In genomic region chr20:1331801-1332453, GRCh38 we compare ENCODE assay signal across 17 cellular contexts. TPM values are rescaled to one million over a fixed set of nuclear protein-coding genes. Genes with fewer than 3 reads are reported as not detected.
DNase-seq lines count a peak whose midpoint lies in the region; ATAC-seq, FAIRE-seq and TF ChIP-seq lines count a peak whose summit lies in the region.
"Had no signal": no experiment of that assay in that cellular context is flagged by ENCODE, and none has a peak within 500 bp of the region (broad histone marks: within the 10 kb centered on the region; RNA-seq: fewer than 3 reads in every experiment).

No MANE protein-coding gene starts in this region.

- no peak for FAIRE-seq in HepG2 (lab: Jason Lieb, UNC)

- TF ChIP-seq CTCF in HepG2 (CRISPR knock-in tag; IDR thresholded peaks at IDR 0.05) (no peak), Calu3 (IDR thresholded peaks at IDR 0.05; ENCODE audit: unreplicated experiment) (no peak)

- WGBS in HepG2 (ENCODE audit: low lambda C conversion rate), result 97% methylated on average over 6 of the region's 6 CpGs

- H2AFZ ChIP-seq in HepG2 (ENCODE audit: low read length), result no peak overlapping the region

- H3K9me3 ChIP-seq in HepG2 (ENCODE audit: low read length), result no peaks in the 10 kb centered on the region
- H3K9me3 ChIP-seq: adrenal gland had no signal

- BruUV-seq in HepG2 (replicated peaks; lab: Mats Ljungman, UMichigan), result no TSS peak
- BruUV-seq in Calu3 (replicated peaks; lab: Mats Ljungman, UMichigan), result no TSS peak

- H3K36me3 ChIP-seq in HepG2 (replicated peaks in 1 of 2; ENCODE audit: control insufficient read depth in 1 of 2, insufficient read depth in 2 of 2, low read length in 2 of 2), result peaks cover 8 to 13% of the 10 kb centered on the region in 2 experiments; a peak in 3 of 5 replicates
- H3K36me3 ChIP-seq: adrenal gland had no signal

- in situ Hi-C loops in HepG2 (cut with HindIII; ENCODE audit: extremely low pct_ligation_motif_present, low pct_unique_long_range_greater_than_20kb), result no loop called here

- intact Hi-C loops in activated T-helper 1 cell treated with anti-CD3 and anti-CD28 coated beads, Interleukin-12 subunit alpha, Interleukin-12 subunit beta, Interleukin-2, Interleukin-4 antibody, amounts not matched to agents 30 ng/mL and 10 ng/mL and 1 ng/mL, durations not matched to agents 14 hours and 24 hours and 36 hours (cut with micrococcal nuclease), result no loop called here
- intact Hi-C loops in HepG2 (cut with micrococcal nuclease; ENCODE audit: unreplicated experiment) (no loop called here), Calu3 (cut with micrococcal nuclease; ENCODE audit: unreplicated experiment) (no loop called here)

- 0 out of 4 replicates have a peak, but pooled peaks of 1 of the 2 experiments have one; percentile 16 for TF ChIP-seq POLR2A in HepG2 (IDR thresholded peaks at IDR 0.05; ENCODE audit: insufficient read depth in 1 of 2, low read depth in 2 of 2, low read length in 2 of 2)

- CTCF ChIA-PET in HepG2 (lab: Yijun Ruan, JAX; ENCODE audit: low intra/inter-chr PET ratio, low total read pairs), result no interaction called here
- CTCF ChIA-PET in Calu3 (lab: Charles Lee), result interaction anchor here (0.7 kb wide), 1 partner anchor 848 kb away, joined by 6 read pairs; no protein-coding TSS in a partner anchor

- peaks cover 9% of the 10 kb centered on the region; the same call in 1 of the 2 replicates for H4K20me1 ChIP-seq in HepG2 (ENCODE audit: insufficient read depth, low read length)

- no peaks in the 10 kb centered on the region for H3K9me3 Mint-ChIP-seq in activated T-helper 1 cell treated with anti-CD3 and anti-CD28 coated beads, Interleukin-12 subunit alpha, Interleukin-12 subunit beta, Interleukin-2, Interleukin-4 antibody, amounts not matched to agents 30 ng/mL and 10 ng/mL and 1 ng/mL, durations not matched to agents 14 hours and 24 hours and 36 hours
- H3K9me3 Mint-ChIP-seq in Calu3 (ENCODE audit: low read depth, unreplicated experiment), result no peaks in the 10 kb centered on the region
- H3K9me3 Mint-ChIP-seq: H9 had no signal

- H3K4me3 Mint-ChIP-seq in activated T-helper 1 cell treated with anti-CD3 and anti-CD28 coated beads, Interleukin-12 subunit alpha, Interleukin-12 subunit beta, Interleukin-2, Interleukin-4 antibody, amounts not matched to agents 30 ng/mL and 10 ng/mL and 1 ng/mL, durations not matched to agents 14 hours and 24 hours and 36 hours, result no peak overlapping the region
- H3K4me3 Mint-ChIP-seq in Calu3 (ENCODE audit: low read depth, unreplicated experiment), result no peak overlapping the region
- H3K4me3 Mint-ChIP-seq: H9 had no signal

- peak overlapping the region; percentile 52 for H3K27ac Mint-ChIP-seq in activated T-helper 1 cell treated with anti-CD3 and anti-CD28 coated beads, Interleukin-12 subunit alpha, Interleukin-12 subunit beta, Interleukin-2, Interleukin-4 antibody, amounts not matched to agents 30 ng/mL and 10 ng/mL and 1 ng/mL, durations not matched to agents 14 hours and 24 hours and 36 hours
- H3K27ac Mint-ChIP-seq in Calu3 (ENCODE audit: unreplicated experiment), result no peak overlapping the region

- POLR2A ChIA-PET in HepG2 (lab: Yijun Ruan, JAX), result no interaction called here

- no peak overlapping the region for H3K4me2 ChIP-seq in HepG2 (ENCODE audit: low read depth, low read length)

- no peaks in the 10 kb centered on the region for H3K27me3 Mint-ChIP-seq in activated T-helper 1 cell treated with anti-CD3 and anti-CD28 coated beads, Interleukin-12 subunit alpha, Interleukin-12 subunit beta, Interleukin-2, Interleukin-4 antibody, amounts not matched to agents 30 ng/mL and 10 ng/mL and 1 ng/mL, durations not matched to agents 14 hours and 24 hours and 36 hours (ENCODE audit: insufficient read depth)
- no peaks in the 10 kb centered on the region for H3K27me3 Mint-ChIP-seq in Calu3 (ENCODE audit: unreplicated experiment)

- H3K4me1 Mint-ChIP-seq in activated T-helper 1 cell treated with anti-CD3 and anti-CD28 coated beads, Interleukin-12 subunit alpha, Interleukin-12 subunit beta, Interleukin-2, Interleukin-4 antibody, amounts not matched to agents 30 ng/mL and 10 ng/mL and 1 ng/mL, durations not matched to agents 14 hours and 24 hours and 36 hours (ENCODE audit: low read depth), result peaks cover 46% of the 10 kb centered on the region
- peaks cover 26% of the 10 kb centered on the region for H3K4me1 Mint-ChIP-seq in Calu3 (ENCODE audit: low read depth, unreplicated experiment)

- peaks cover 33% of the 10 kb centered on the region for H3K79me2 ChIP-seq in HepG2 (ENCODE audit: insufficient read depth, low read length)

- TF ChIP-seq RAD21 in HepG2 (CRISPR knock-in tag; IDR thresholded peaks at IDR 0.05), result no peak

- H3K27me3 ChIP-seq in HepG2 (ENCODE audit: control insufficient read depth in 1 of 2, insufficient read depth in 2 of 2, low read length in 2 of 2), result no peaks in the 10 kb centered on the region
- H3K27me3 ChIP-seq: adrenal gland had no signal

- H3K4me3 ChIP-seq in HepG2 (replicated peaks in 1 of 3; ENCODE audit: insufficient read depth in 1 of 3, low read depth in 2 of 3, low read length in 3 of 3), result no peak overlapping the region
- H3K4me3 ChIP-seq: adrenal gland, skin epidermis had no signal

- DNase-seq in activated effector memory CD4-positive, alpha-beta T cell treated with anti-CD3 and anti-CD28 coated beads, Interleukin-2, amount 50 U/mL, for 16 hours, result peak; percentile 36
- DNase-seq in activated effector memory CD4-positive, alpha-beta T cell treated with Interleukin-2 at 50 U/mL for 16 hours, result no peak
- DNase-seq in activated T-helper 1 cell treated with anti-CD3 and anti-CD28 coated beads, Interleukin-12 subunit alpha, Interleukin-12 subunit beta, Interleukin-2, Interleukin-4 antibody, amounts not matched to agents 30 ng/mL and 10 ng/mL and 1 ng/mL, durations not matched to agents 14 hours and 24 hours and 36 hours (ENCODE audit: low spot score), result no peak
- DNase-seq in HepG2 (ENCODE audit: low spot score), result no peak
- no peak for DNase-seq in amniotic stem cell (lab: John Stamatoyannopoulos, UW)
- no peak for DNase-seq in Calu3
- DNase-seq in NCI-H2029 (lab: John Stamatoyannopoulos, UW), result no peak
- DNase-seq: hypothalamus, Kasumi-1, NCI-H1930, NCI-H524 treated with DMSO at 0.1 percent for 48 hours had no signal

- ATAC-seq in HepG2, result no peak
- ATAC-seq: left lobe of liver had no signal

- H3K9ac ChIP-seq in HepG2 (ENCODE audit: insufficient read depth, low read depth, low read length), result no peak overlapping the region

- TF ChIP-seq EP300 in HepG2 (IDR thresholded peaks at IDR 0.05; ENCODE audit: low read depth in 2 of 2, low read length in 2 of 2) (no peak), HepG2 (CRISPR knock-in tag; IDR thresholded peaks at IDR 0.05; ENCODE audit: borderline replicate concordance) (no peak)

- peaks cover 58% of the 10 kb centered on the region for H3K4me1 ChIP-seq in HepG2 (ENCODE audit: insufficient read depth, low read length)

- H3K36me3 Mint-ChIP-seq in activated T-helper 1 cell treated with anti-CD3 and anti-CD28 coated beads, Interleukin-12 subunit alpha, Interleukin-12 subunit beta, Interleukin-2, Interleukin-4 antibody, amounts not matched to agents 30 ng/mL and 10 ng/mL and 1 ng/mL, durations not matched to agents 14 hours and 24 hours and 36 hours (ENCODE audit: low read depth), result peaks cover 19% of the 10 kb centered on the region
- H3K36me3 Mint-ChIP-seq in Calu3 (ENCODE audit: insufficient read depth, unreplicated experiment), result peaks cover 29% of the 10 kb centered on the region

- no peak overlapping the region for H3K27ac ChIP-seq in HepG2 (ENCODE audit: extremely low read length, insufficient read depth, low read length)
- peak overlapping the region; percentile 22 for H3K27ac ChIP-seq in temporal lobe (ENCODE audit: low read depth, low read length)
- H3K27ac ChIP-seq: HL-60 had no signal

TF ChIP-seq in HepG2, 621 proteins besides CTCF, POLR2A, EP300 and RAD21 (continues in another document):
- TF ChIP-seq STAT5B (CRISPR knock-in tag; IDR thresholded peaks at IDR 0.05) (no peak), ZNF772 (CRISPR knock-in tag; IDR thresholded peaks at IDR 0.05) (no peak)

RNA-seq across cellular contexts. Expression of gene SDCBP2, which starts 3.0 kb away (rescaled TPM):
- total RNA-seq in activated T-helper 1 cell treated with anti-CD3 and anti-CD28 coated beads, Interleukin-12 subunit alpha, Interleukin-12 subunit beta, Interleukin-2, Interleukin-4 antibody, amounts not matched to agents 30 ng/mL and 10 ng/mL and 1 ng/mL, durations not matched to agents 14 hours and 24 hours and 36 hours, result 2.2 and 2.6 TPM in 2 replicates
- 0.87 and 1.2 TPM in 2 replicates for total RNA-seq in HepG2 (2016; rRNA removed; fragmentation: Illumina TruSeq; extraction: Trizol)
- total RNA-seq in HepG2 (2016; cell fraction: cytosol; rRNA removed; fragmentation: Illumina TruSeq; extraction: Trizol; ENCODE audit: low read depth), result 0.79 and 0.91 TPM in 2 replicates
- total RNA-seq in HepG2 (2016; cell fraction: insoluble cytoplasmic fraction; rRNA removed; fragmentation: Illumina TruSeq; extraction: Trizol), result 0.89 and 1.1 TPM in 2 replicates
- 0.48 and 0.93 TPM in 2 replicates for total RNA-seq in HepG2 (2016; cell fraction: membrane; rRNA removed; fragmentation: Illumina TruSeq; extraction: Trizol)
- total RNA-seq in HepG2 (2016; cell fraction: nucleus; rRNA removed; fragmentation: Illumina TruSeq; extraction: Trizol), result 0.66 and 0.81 TPM in 2 replicates
- polyA plus RNA-seq in HepG2 (2011; rRNA removed), result 2.4 and 2.9 TPM in 2 replicates
- polyA plus RNA-seq in HepG2 (2011; cell fraction: cytosol; rRNA removed), result 2.5 and 3.1 TPM in 2 replicates
- 6.1 and 6.2 TPM in 2 replicates for polyA plus RNA-seq in HepG2 (2011; cell fraction: nucleus; rRNA removed)
- polyA plus RNA-seq in HepG2 (2012), result 2.1 and 4.3 TPM in 2 replicates
- polyA plus RNA-seq in HepG2 (2016; cell fraction: cytosol; fragmentation: Illumina TruSeq; extraction: Trizol; ENCODE audit: low read depth), result 0.62 and 0.94 TPM in 2 replicates
- 0.67 and 0.96 TPM in 2 replicates for polyA plus RNA-seq in HepG2 (2016; cell fraction: insoluble cytoplasmic fraction; fragmentation: Illumina TruSeq; extraction: Trizol; ENCODE audit: low read depth)
- polyA plus RNA-seq in HepG2 (2016; cell fraction: membrane; fragmentation: Illumina TruSeq; extraction: Trizol; ENCODE audit: low read depth), result 0.65 and 0.68 TPM in 2 replicates
- polyA plus RNA-seq in HepG2 (2016; cell fraction: nucleus; fragmentation: Illumina TruSeq; extraction: Trizol; ENCODE audit: insufficient read depth, low read depth), result 1.5 and 1.6 TPM in 2 replicates
- 0.42 and 0.92 TPM in 2 replicates for polyA minus RNA-seq in HepG2 (2011; rRNA and poly(A)+ RNA removed; ENCODE audit: low replicate concordance)
- polyA minus RNA-seq in HepG2 (2011; cell fraction: cytosol; rRNA and poly(A)+ RNA removed), result 0.62 and 0.89 TPM in 2 replicates
- polyA minus RNA-seq in HepG2 (2011; cell fraction: nucleus; rRNA and poly(A)+ RNA removed), result 0.37 and 0.64 TPM in 2 replicates
- 2.7 TPM for total RNA-seq in temporal lobe
- 8.2 and 18.9 TPM in 2 replicates for total RNA-seq in Calu3 (2022)
